ENCODE assay signal across 8 cellular contexts in the genomic region with DNA sequence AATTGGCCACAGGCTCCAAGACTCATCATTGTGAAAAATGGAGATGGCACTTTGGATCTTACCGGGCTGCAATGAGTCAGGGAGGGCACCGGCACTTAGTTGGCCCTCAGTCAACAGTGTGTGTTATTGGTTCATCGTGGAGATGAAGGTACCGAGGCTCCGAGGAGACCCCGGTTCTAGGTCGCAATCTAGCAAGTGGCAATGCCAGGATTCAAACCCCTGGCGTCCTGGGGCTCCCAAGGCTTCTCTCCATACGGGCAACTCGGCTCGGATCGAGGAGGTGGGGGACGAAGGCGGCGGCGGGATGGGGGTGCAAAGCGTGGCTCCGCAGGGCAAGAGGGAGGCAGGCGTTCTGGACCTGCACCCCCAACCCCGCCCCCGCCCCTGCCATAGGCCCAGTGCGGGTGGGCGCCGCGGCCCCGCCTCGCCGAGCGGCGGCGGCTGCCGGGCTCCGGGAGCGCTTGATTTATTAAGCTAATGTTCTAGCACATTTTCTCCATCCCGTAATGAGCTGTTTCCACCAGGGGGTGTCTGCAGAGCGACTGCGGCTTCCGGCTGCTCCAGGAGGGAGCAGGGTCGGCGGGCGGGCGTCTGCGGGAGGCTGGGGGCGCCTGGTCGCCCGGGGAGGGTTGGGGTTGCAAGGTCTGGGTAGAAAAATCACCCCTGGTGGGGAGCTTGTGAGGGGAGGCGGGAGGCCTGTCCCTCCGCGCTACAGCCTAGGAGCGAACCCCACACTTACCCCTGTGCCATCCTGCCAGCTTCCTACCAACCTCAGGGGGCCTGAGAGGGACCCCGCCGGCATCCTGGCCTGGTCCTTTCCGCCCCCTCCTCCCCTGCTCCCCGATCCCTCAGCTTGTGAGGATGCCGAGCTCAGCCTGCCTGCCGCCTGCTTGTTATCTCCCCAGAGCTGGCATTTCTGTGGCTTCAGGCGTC. TPM values are rescaled to one million over a fixed set of nuclear protein-coding genes. Genes with fewer than 3 reads are reported as not detected.
DNase-seq lines count a peak whose midpoint lies in the region; ATAC-seq and TF ChIP-seq lines count a peak whose summit lies in the region.

No MANE protein-coding gene starts in this region.

- peaks cover 57% of the 10 kb centered on the region for H3K27me3 Mint-ChIP-seq in activated CD4-positive, alpha-beta T cell treated with anti-CD3 and anti-CD28 coated beads, Interleukin-2, amount 10 ng/mL, durations not matched to agents 24 days and 14 days
- peaks cover 9 to 49% (median 32%) of the 10 kb centered on the region in 5 donors for H3K27me3 Mint-ChIP-seq in naive thymus-derived CD8-positive, alpha-beta T cell

- H3K9me3 ChIP-seq in IMR-90 (ENCODE audit: control insufficient read depth, insufficient read depth, low read length) (peaks cover 4% of the 10 kb centered on the region), esophagus muscularis mucosa (no peaks in the 10 kb centered on the region)

- H3K4ac ChIP-seq in IMR-90 (ENCODE audit: low read depth, low read length) = no peak overlapping the region

- H2BK120ac ChIP-seq in IMR-90 (ENCODE audit: low read depth, low read length) = no peak overlapping the region

- no peak overlapping the region for H2AK5ac ChIP-seq in IMR-90 (ENCODE audit: low read depth, low read length)

- no peak overlapping the region for H3K9ac ChIP-seq in IMR-90 (ENCODE audit: low read depth, low read length)

- H3K4me1 ChIP-seq in IMR-90 (ENCODE audit: control insufficient read depth, insufficient read depth, low read length) (peaks cover 5% of the 10 kb centered on the region; the same call in 1 of the 2 replicates), esophagus muscularis mucosa (peaks cover 13 to 18% (median 17%) of the 10 kb centered on the region in 4 donors)

- no peaks in the 10 kb centered on the region for H3K79me1 ChIP-seq in IMR-90 (ENCODE audit: low read depth in 1 of 2, low read length in 2 of 2)

- no peak overlapping the region for H3K27ac Mint-ChIP-seq in activated CD4-positive, alpha-beta T cell treated with anti-CD3 and anti-CD28 coated beads, Interleukin-2, amount 10 ng/mL, durations not matched to agents 24 days and 14 days
- peak overlapping the region in 1 of 10 donors; percentile 21 for H3K27ac Mint-ChIP-seq in naive thymus-derived CD8-positive, alpha-beta T cell

- H3K56ac ChIP-seq in IMR-90 (ENCODE audit: extremely low read depth, insufficient read depth, low read length) = no peak overlapping the region

- H2BK5ac ChIP-seq in IMR-90 (ENCODE audit: low read depth, low read length, poor library complexity, severe bottlenecking) = no peak overlapping the region

- H3K23ac ChIP-seq in IMR-90 (ENCODE audit: low read depth, low read length) = no peak overlapping the region

- H3K27me3 ChIP-seq in IMR-90 (ENCODE audit: control insufficient read depth, insufficient read depth, low read length) (peaks cover 54% of the 10 kb centered on the region), esophagus muscularis mucosa (peaks cover 0 to 17% (median 0%) of the 10 kb centered on the region in 4 donors)

- POLR2A ChIA-PET in IMR-90 (lab: Charles Lee; ENCODE audit: unreplicated experiment) = no interaction called here
- POLR2A ChIA-PET in naive thymus-derived CD8-positive, alpha-beta T cell (lab: Charles Lee) = interaction anchor here (1.2 kb wide), 1 partner anchor 301 kb away, joined by 3 read pairs; the partner anchor contains the start of gene TTC22

- dilution Hi-C loops in IMR-90 (cut with HindIII; ENCODE audit: low sequenced_read_pairs, unreplicated experiment) = no loop called here

- no peaks in the 10 kb centered on the region for H3K9me3 Mint-ChIP-seq in activated CD4-positive, alpha-beta T cell treated with anti-CD3 and anti-CD28 coated beads, Interleukin-2, amount 10 ng/mL, durations not matched to agents 24 days and 14 days
- H3K9me3 Mint-ChIP-seq in naive thymus-derived CD8-positive, alpha-beta T cell = peaks cover 0 to 2% (median 0%) of the 10 kb centered on the region in 9 donors

- H2BK20ac ChIP-seq in IMR-90 (ENCODE audit: low read depth, low read length) = no peak overlapping the region

- no peaks in the 10 kb centered on the region for H3K9me1 ChIP-seq in IMR-90 (ENCODE audit: insufficient read depth, low read length)

- H3K14ac ChIP-seq in IMR-90 (replicated peaks; ENCODE audit: low read depth, low read length) = no peak overlapping the region; the same call in 1 of the 2 replicates

- H3K18ac ChIP-seq in IMR-90 (ENCODE audit: low read depth, low read length) = no peak overlapping the region

- H2AFZ ChIP-seq in IMR-90 (replicated peaks; ENCODE audit: low read length, poor library complexity) = peak overlapping the region; percentile 77

- peak; percentile 44 for TF ChIP-seq RAD21 in IMR-90 (IDR thresholded peaks at IDR 0.05; ENCODE audit: low read length)

- ATAC-seq in IMR-90 (ENCODE audit: low read depth) (peak; percentile 87), GM21717 (IDR thresholded peaks at IDR 0.05; ENCODE audit: unreplicated experiment) (no peak), HG02870 (IDR thresholded peaks at IDR 0.05; ENCODE audit: unreplicated experiment) (no peak), HG03571 (IDR thresholded peaks at IDR 0.05; ENCODE audit: unreplicated experiment) (no peak)
- ATAC-seq in naive thymus-derived CD8-positive, alpha-beta T cell = peak; percentile 83 to 87

- H3K4me3 Mint-ChIP-seq in activated CD4-positive, alpha-beta T cell treated with anti-CD3 and anti-CD28 coated beads, Interleukin-2, amount 10 ng/mL, durations not matched to agents 24 days and 14 days = peak overlapping the region; percentile 70
- peak overlapping the region; percentile 69 to 85 (median 77) for H3K4me3 Mint-ChIP-seq in naive thymus-derived CD8-positive, alpha-beta T cell

- no peak for TF ChIP-seq POLR2A in IMR-90 (IDR thresholded peaks at IDR 0.05; ENCODE audit: low read depth, low read length)
- TF ChIP-seq POLR2A in esophagus muscularis mucosa (IDR thresholded peaks at IDR 0.05; ENCODE audit: low read depth) = no peak

- H3K4me3 ChIP-seq in IMR-90 (ENCODE audit: insufficient read depth, low read depth, low read length) (peak overlapping the region; percentile 11; the same call in 1 of the 2 replicates), esophagus muscularis mucosa (peak overlapping the region; percentile 46 to 61 (median 54))

- no peak for TF ChIP-seq EP300 in esophagus muscularis mucosa (IDR thresholded peaks at IDR 0.05)

- H3K4me2 ChIP-seq in IMR-90 (ENCODE audit: low read depth, low read length) = peak overlapping the region; percentile 57

- H4K5ac ChIP-seq in IMR-90 (ENCODE audit: low read depth, low read length) = no peak overlapping the region

- no peak overlapping the region for H4K8ac ChIP-seq in IMR-90 (ENCODE audit: low read depth in 2 of 2, low read length in 2 of 2)

- in situ Hi-C loops in IMR-90 (cut with MboI; ENCODE audit: low sequenced_read_pairs) = loop anchor here (10.0 to 25.0 kb wide), 2 partner anchors 395 to 637 kb away; no protein-coding TSS in a partner anchor

- CTCF ChIA-PET in IMR-90 (lab: Yijun Ruan, JAX) = interaction anchor here (0.5 to 1.6 kb wide), 2 partner anchors 13 to 265 kb away, joined by 4 to 5 read pairs; no protein-coding TSS in a partner anchor

- TF ChIP-seq CTCF in IMR-90 (conservative IDR thresholded peaks at IDR 0.05; ENCODE audit: low read depth, low read length) (peak; percentile 46), esophagus muscularis mucosa (IDR thresholded peaks at IDR 0.05) (peak; percentile 52 to 62 (median 55))

- intact Hi-C loops in IMR-90 (cut with micrococcal nuclease) = loop anchor here (2.0 kb wide), 1 partner anchor 217 kb away; no protein-coding TSS in a partner anchor
- intact Hi-C loops in activated CD4-positive, alpha-beta T cell treated with anti-CD3 and anti-CD28 coated beads, Interleukin-2, amount 10 ng/mL, durations not matched to agents 24 days and 14 days (cut with micrococcal nuclease) = loop anchor here (2.0 to 5.0 kb wide), 3 partner anchors 43 to 367 kb away; no protein-coding TSS in a partner anchor
- intact Hi-C loops in esophagus muscularis mucosa (cut with DNase I) = loop anchor here (5.0 to 10.0 kb wide), 4 partner anchors 43 to 313 kb away; partner anchors contain the start of gene TTC4

- H2AK9ac ChIP-seq in IMR-90 (replicated peaks; ENCODE audit: low read depth, low read length, poor library complexity) = no peak overlapping the region

- no peaks in the 10 kb centered on the region for H3K36me3 Mint-ChIP-seq in activated CD4-positive, alpha-beta T cell treated with anti-CD3 and anti-CD28 coated beads, Interleukin-2, amount 10 ng/mL, durations not matched to agents 24 days and 14 days (ENCODE audit: low read depth)
- peaks cover 0 to 1% (median 0%) of the 10 kb centered on the region in 3 donors for H3K36me3 Mint-ChIP-seq in naive thymus-derived CD8-positive, alpha-beta T cell

- no TSS peak for BruUV-seq in IMR-90 (replicated peaks; lab: Mats Ljungman, UMichigan)

- H4K91ac ChIP-seq in IMR-90 (ENCODE audit: insufficient read depth, low read depth, low read length) = no peak overlapping the region

- H3K4me1 Mint-ChIP-seq in activated CD4-positive, alpha-beta T cell treated with anti-CD3 and anti-CD28 coated beads, Interleukin-2, amount 10 ng/mL, durations not matched to agents 24 days and 14 days = peaks cover 8% of the 10 kb centered on the region
- peaks cover 5 to 19% (median 12%) of the 10 kb centered on the region in 4 donors for H3K4me1 Mint-ChIP-seq in naive thymus-derived CD8-positive, alpha-beta T cell

- no peak overlapping the region for H2BK15ac ChIP-seq in IMR-90 (ENCODE audit: low read depth, low read length)

- DNase-seq in COR-L47 (lab: John Stamatoyannopoulos, UW) (peak; percentile 72), IMR-90 (peak; percentile 36), esophagus muscularis mucosa (ENCODE audit: extremely low spot score) (no peak)
- DNase-seq in activated CD4-positive, alpha-beta T cell treated with anti-CD3 and anti-CD28 coated beads, Interleukin-2, amount 10 ng/mL, durations not matched to agents 24 days and 14 days = peak; percentile 82
- peak in 8 of 10 donors; percentile 24 to 69 (median 42) for DNase-seq in naive thymus-derived CD8-positive, alpha-beta T cell

- H4K20me1 ChIP-seq in IMR-90 (ENCODE audit: insufficient read depth, low read length) = no peaks in the 10 kb centered on the region

- H3K27ac ChIP-seq in IMR-90 (ENCODE audit: insufficient read depth, low read length) (no peak overlapping the region), esophagus muscularis mucosa (replicated peaks in 1 of 4) (peak overlapping the region in 1 of 4 donors; percentile 50)

- no peaks in the 10 kb centered on the region for H3K36me3 ChIP-seq in IMR-90 (ENCODE audit: control insufficient read depth, insufficient read depth, low read length)
- no peaks in the 10 kb centered on the region for H3K36me3 ChIP-seq in esophagus muscularis mucosa

- 21% methylated on average over 10 of the region's 57 CpGs; no CpG with 5 or more reads in 1 of the 2 experiments for WGBS in IMR-90 (ENCODE audit: extremely low coverage in 2 of 2, insufficient read length in 1 of 2), 2 experiments
- WGBS in esophagus muscularis mucosa = 7% methylated on average over 8 of the region's 57 CpGs

RNA-seq across cellular contexts. Expression of gene ACOT11, which starts 48.7 kb away (rescaled TPM):
- 2.5 TPM in 2 replicates for total RNA-seq in IMR-90 (2012; rRNA removed)
- polyA plus RNA-seq in IMR-90 (2012; rRNA removed) = 2.7 and 3.1 TPM in 2 replicates
- polyA plus RNA-seq in IMR-90 (2012; cell fraction: cytosol; rRNA removed) = 1.0 and 1.8 TPM in 2 replicates
- polyA plus RNA-seq in IMR-90 (2012; cell fraction: nucleus; rRNA removed; ENCODE audit: low replicate concordance) = 4.2 and 8.7 TPM in 2 replicates
- 1.3 and 1.6 TPM in 2 replicates for total RNA-seq in activated CD4-positive, alpha-beta T cell treated with anti-CD3 and anti-CD28 coated beads, Interleukin-2, amount 10 ng/mL, durations not matched to agents 24 days and 14 days
- 10 to 100 TPM in 2 of 4 donors, 1 to 10 TPM in 2; 6.9 to 19.1 (median 13.4) TPM for total RNA-seq in esophagus muscularis mucosa
- total RNA-seq in naive thymus-derived CD8-positive, alpha-beta T cell = under 1 TPM; 0.22 to 0.31 TPM
- polyA plus RNA-seq in naive thymus-derived CD8-positive, alpha-beta T cell = under 1 TPM in 1 of 3 donors, not detected in 2; 0.07 TPM

Comparison
In these comparisons a context has a peak if more than half of its experiments do, and no peak if none do; other contexts are left out.
1. ATAC-seq: peak in IMR-90 (single experiment) and naive thymus-derived CD8-positive, alpha-beta T cell (2 of 2); none in GM21717 (single experiment), HG02870 (single experiment) and HG03571 (single experiment).